Comparison of ENCODE assay signal across 8 cellular contexts in genomic region chr11:68632802-68633201, GRCh38. TPM values are rescaled to one million over a fixed set of nuclear protein-coding genes. Genes with fewer than 3 reads are reported as not detected.
DNase-seq lines count a peak whose midpoint lies in the region; ATAC-seq and TF ChIP-seq lines count a peak whose summit lies in the region.

No MANE protein-coding gene starts in this region.

- peaks cover 14% of the 10 kb centered on the region for H3K27me3 ChIP-seq in AG04450 (ENCODE audit: control insufficient read depth, insufficient read depth, low read length)

- peaks cover 8% of the 10 kb centered on the region for H3K27me3 Mint-ChIP-seq in activated CD4-positive, alpha-beta T cell treated with anti-CD3 and anti-CD28 coated beads, Interleukin-2, amount 10 ng/mL, durations not matched to agents 7 days and 5 days

- TF ChIP-seq CTCF in AG04450 (IDR thresholded peaks at IDR 0.05; ENCODE audit: low read depth, low read length) (peak; percentile 73), GM13976 (IDR thresholded peaks at IDR 0.05; ENCODE audit: borderline replicate concordance, control extremely low read depth, extremely low read depth, insufficient read depth, missing control alignments) (peak; percentile 47)

- H3K27ac Mint-ChIP-seq in activated CD4-positive, alpha-beta T cell treated with anti-CD3 and anti-CD28 coated beads, Interleukin-2, amount 10 ng/mL, durations not matched to agents 7 days and 5 days: no peak overlapping the region

- CTCF ChIA-PET in AG04450 (lab: Charles Lee): interaction anchor here (0.6 kb wide), 1 partner anchor 270 kb away, joined by 3 read pairs; no protein-coding TSS in a partner anchor
- CTCF ChIA-PET in activated CD4-positive, alpha-beta T cell treated with anti-CD3 and anti-CD28 coated beads, Interleukin-2, amount 10 ng/mL, durations not matched to agents 7 days and 5 days (lab: Charles Lee): no interaction called here

- no peaks in the 10 kb centered on the region for H3K4me1 Mint-ChIP-seq in activated CD4-positive, alpha-beta T cell treated with anti-CD3 and anti-CD28 coated beads, Interleukin-2, amount 10 ng/mL, durations not matched to agents 7 days and 5 days

- H3K9me3 Mint-ChIP-seq in activated CD4-positive, alpha-beta T cell treated with anti-CD3 and anti-CD28 coated beads, Interleukin-2, amount 10 ng/mL, durations not matched to agents 7 days and 5 days: no peaks in the 10 kb centered on the region

- H3K4me3 ChIP-seq in AG04450 (ENCODE audit: low read depth, low read length): no peak overlapping the region

- peak; percentile 16 for DNase-seq in AG04450 (ENCODE audit: low read depth, low spot score)
- no peak for DNase-seq in GM13976 (ENCODE audit: low spot score)
- DNase-seq in NCI-H226: peak; percentile 7
- DNase-seq in activated CD4-positive, alpha-beta T cell treated with anti-CD3 and anti-CD28 coated beads, Interleukin-2, amount 10 ng/mL, durations not matched to agents 7 days and 5 days: peak; percentile 65
- peak; percentile 43 for DNase-seq in fibroblast of the conjunctiva (ENCODE audit: low read depth)
- peak; percentile 6 to 26 for DNase-seq in stimulated activated CD4-positive, alpha-beta T cell treated with anti-CD3 and anti-CD28 coated beads, Interleukin-2, amount 100 ng/mL, for 48 hours

- no peak overlapping the region for H3K27ac ChIP-seq in AG04450 (ENCODE audit: low read depth, low read length)

- POLR2A ChIA-PET in AG04450 (lab: Yijun Ruan, JAX): no interaction called here
- POLR2A ChIA-PET in activated CD4-positive, alpha-beta T cell treated with anti-CD3 and anti-CD28 coated beads, Interleukin-2, amount 10 ng/mL, durations not matched to agents 7 days and 5 days (lab: Charles Lee): no interaction called here

- H3K36me3 Mint-ChIP-seq in activated CD4-positive, alpha-beta T cell treated with anti-CD3 and anti-CD28 coated beads, Interleukin-2, amount 10 ng/mL, durations not matched to agents 7 days and 5 days (ENCODE audit: low read depth): no peaks in the 10 kb centered on the region

- H3K4me3 Mint-ChIP-seq in activated CD4-positive, alpha-beta T cell treated with anti-CD3 and anti-CD28 coated beads, Interleukin-2, amount 10 ng/mL, durations not matched to agents 7 days and 5 days: no peak overlapping the region

- in situ Hi-C loops in GM13976 (cut with MboI; ENCODE audit: low sequenced_read_pairs, unreplicated experiment): no loop called here

- no peaks in the 10 kb centered on the region for H3K9me3 ChIP-seq in AG04450 (ENCODE audit: control insufficient read depth, insufficient read depth, low read length)

- ATAC-seq in HG03342 (IDR thresholded peaks at IDR 0.05; ENCODE audit: unreplicated experiment) (no peak), GM18520 (IDR thresholded peaks at IDR 0.05; ENCODE audit: unreplicated experiment) (no peak)

RNA-seq across cellular contexts. Expression of gene GAL, which starts 51.5 kb away (rescaled TPM):
- polyA plus RNA-seq in AG04450 (2011; rRNA removed): 1.8 and 1.9 TPM in 2 replicates
- polyA minus RNA-seq in AG04450 (2011; rRNA and poly(A)+ RNA removed): 1.6 and 2.5 TPM in 2 replicates
- not detected for total RNA-seq in activated CD4-positive, alpha-beta T cell treated with anti-CD3 and anti-CD28 coated beads, Interleukin-2, amount 10 ng/mL, durations not matched to agents 7 days and 5 days
